In the genomic region with DNA sequence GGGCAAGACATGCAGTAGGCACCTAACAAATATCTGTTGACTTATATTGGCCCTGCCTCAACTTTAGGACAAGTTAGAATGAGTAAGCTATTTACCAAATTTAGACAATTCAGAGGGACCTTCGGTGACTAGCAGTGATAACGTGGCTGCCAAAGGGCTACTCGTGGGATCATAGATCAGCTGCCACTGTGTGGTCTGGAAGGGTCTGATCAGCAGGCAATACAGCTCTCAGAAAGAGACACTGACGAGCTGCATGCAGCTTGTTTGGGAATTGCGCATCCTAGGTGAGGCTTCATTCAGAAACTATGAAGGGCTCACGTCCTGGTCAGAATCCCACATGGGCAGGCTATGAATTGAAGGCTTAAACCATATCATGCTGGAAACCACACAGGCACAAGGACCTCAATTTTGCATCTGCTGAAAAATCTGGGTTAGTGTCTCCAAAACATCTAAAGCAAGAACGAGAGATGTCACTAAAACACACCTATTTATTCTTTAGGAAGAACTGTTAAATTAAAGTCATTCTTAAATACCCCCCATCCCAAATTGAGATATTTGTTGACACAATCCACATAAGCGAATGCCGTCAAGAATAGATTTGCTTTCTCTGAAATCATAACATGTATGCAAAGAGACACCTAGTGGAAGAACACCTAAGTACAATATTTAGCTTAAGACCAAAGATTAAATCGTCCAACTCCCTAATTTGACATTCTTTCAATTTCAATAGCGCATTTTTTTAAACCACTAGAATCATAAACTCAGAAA, we compare ENCODE assay signal across 8 cellular contexts.
DNase-seq lines count a peak whose midpoint lies in the region; ATAC-seq and TF ChIP-seq lines count a peak whose summit lies in the region.

No MANE protein-coding gene starts in this region.

- H3K4me1 ChIP-seq in adrenal gland (replicated peaks in 1 of 2): peaks cover 0 to 3% of the 10 kb centered on the region in 2 donors
- peaks cover 0 to 12% (median 0%) of the 10 kb centered on the region in 4 donors for H3K4me1 ChIP-seq in tibial artery

- ATAC-seq in HG03045 (IDR thresholded peaks at IDR 0.05; ENCODE audit: unreplicated experiment): peak; percentile 65
- no peak for ATAC-seq in GM18873 (IDR thresholded peaks at IDR 0.05; ENCODE audit: low FRiP score, unreplicated experiment)

- in situ Hi-C loops in GM13976 (cut with MboI; ENCODE audit: low sequenced_read_pairs, unreplicated experiment): loop anchor here (5.0 to 10.0 kb wide), 2 partner anchors 88 to 120 kb away; no protein-coding TSS in a partner anchor

- TF ChIP-seq CTCF in GM13976 (IDR thresholded peaks at IDR 0.05; ENCODE audit: borderline replicate concordance, control extremely low read depth, extremely low read depth, insufficient read depth, missing control alignments): peak; percentile 38
- TF ChIP-seq CTCF in adrenal gland (IDR thresholded peaks at IDR 0.05): peak; percentile 49 to 78 (median 64)
- peak; percentile 41 for TF ChIP-seq CTCF in kidney epithelial cell (IDR thresholded peaks at IDR 0.05; ENCODE audit: insufficient read depth, low read length, poor library complexity, severe bottlenecking)
- TF ChIP-seq CTCF in tibial artery (IDR thresholded peaks at IDR 0.05): peak; percentile 51 to 68

- H3K9me3 ChIP-seq in adrenal gland (replicated peaks in 1 of 3): no peaks in the 10 kb centered on the region
- no peaks in the 10 kb centered on the region for H3K9me3 ChIP-seq in tibial artery

- DNase-seq in AG20443 (ENCODE audit: low spot score): peak; percentile 39
- DNase-seq in GM13976 (ENCODE audit: low spot score): peak; percentile 55
- DNase-seq in NCI-H2227 treated with DMSO at 0.1 percent for 48 hours (lab: John Stamatoyannopoulos, UW): peak; percentile 62
- no peak for DNase-seq in adrenal gland
- no peak for DNase-seq in kidney epithelial cell (ENCODE audit: low read depth)
- DNase-seq in tibial artery: no peak

- H3K36me3 ChIP-seq in adrenal gland (replicated peaks in 1 of 2) (no peaks in the 10 kb centered on the region), kidney epithelial cell (ENCODE audit: control insufficient read depth, insufficient read depth, low read length) (no peaks in the 10 kb centered on the region), tibial artery (no peaks in the 10 kb centered on the region)

- 20 to 38% (median 35%) methylated on average over 9 to 11 of the region's 11 CpGs for WGBS in adrenal gland, 4 donors

- TF ChIP-seq POLR2A in adrenal gland (IDR thresholded peaks at IDR 0.05): no peak

- H3K27ac ChIP-seq in adrenal gland (no peak overlapping the region), tibial artery (no peak overlapping the region)

- no peak overlapping the region for H3K4me3 ChIP-seq in adrenal gland
- H3K4me3 ChIP-seq in kidney epithelial cell (ENCODE audit: low read depth, low read length): no peak overlapping the region
- no peak overlapping the region for H3K4me3 ChIP-seq in tibial artery

- no peaks in the 10 kb centered on the region for H3K27me3 ChIP-seq in adrenal gland
- H3K27me3 ChIP-seq in kidney epithelial cell (ENCODE audit: control insufficient read depth, insufficient read depth, low read length): no peaks in the 10 kb centered on the region
- no peaks in the 10 kb centered on the region for H3K27me3 ChIP-seq in tibial artery

- intact Hi-C loops in adrenal gland (cut with DNase I) (loop anchor here (5.0 kb wide), 1 partner anchor 125 kb away; no protein-coding TSS in a partner anchor), tibial artery (cut with DNase I; ENCODE audit: low total_unique reads) (no loop called here)

Comparison
In these comparisons a context has a peak if more than half of its experiments do, and no peak if none do; other contexts are left out.
1. DNase-seq: peak in AG20443 (single experiment), GM13976 (single experiment) and NCI-H2227 treated with DMSO at 0.1 percent for 48 hours (single experiment); none in adrenal gland (0 of 7), kidney epithelial cell (single experiment) and tibial artery (0 of 2).
2. Peak in every context shown above with its lines, with median percentiles within 50 percentile points of each other: CTCF ChIP-seq.